In genomic region chr2:230589025-230589424, GRCh38 we compare ENCODE assay signal across 16 cellular contexts.
DNase-seq lines count a peak whose midpoint lies in the region; ATAC-seq and TF ChIP-seq lines count a peak whose summit lies in the region.
"Had no signal": no experiment of that assay in that cellular context is flagged by ENCODE, and none has a peak within 500 bp of the region (broad histone marks: within the 10 kb centered on the region; RNA-seq: fewer than 3 reads in every experiment).

No MANE protein-coding gene starts in this region.

- no peaks in the 10 kb centered on the region for H3K79me1 ChIP-seq in trophoblast cell (ENCODE audit: low read length)

- H4K91ac ChIP-seq in trophoblast cell (ENCODE audit: low read depth, low read length) = no peak overlapping the region

- ATAC-seq in GM19455 (IDR thresholded peaks at IDR 0.05; ENCODE audit: unreplicated experiment) = peak; percentile 30
- peak; percentile 2 for ATAC-seq in HG02885 (IDR thresholded peaks at IDR 0.05; ENCODE audit: poor library complexity, unreplicated experiment)
- ATAC-seq: Panc1 had no signal

- no peak overlapping the region for H2AK5ac ChIP-seq in trophoblast cell (ENCODE audit: low read length)

- H3K4me2 ChIP-seq in Karpas-422 (ENCODE audit: low read depth, low read length, poor library complexity, severe bottlenecking) = no peak overlapping the region
- H3K4me2 ChIP-seq in trophoblast cell (ENCODE audit: low read length) = no peak overlapping the region

- no CpG with 5 or more reads among the region's 3 CpGs for WGBS in trophoblast cell (ENCODE audit: extremely low coverage, insufficient coverage, insufficient read length)
- 74 to 95% (median 84%) methylated on average over 3 of the region's 3 CpGs for WGBS in adrenal gland, 4 donors

- H3K9me3 ChIP-seq in Karpas-422 (ENCODE audit: low read length) (no peaks in the 10 kb centered on the region), trophoblast cell (ENCODE audit: insufficient read depth, low read depth, low read length) (no peaks in the 10 kb centered on the region), adrenal gland (replicated peaks in 1 of 3) (no peaks in the 10 kb centered on the region)
- H3K9me3 ChIP-seq: breast epithelium, left lung, prostate gland had no signal

- H3K4me3 ChIP-seq in GM12865 (ENCODE audit: low read depth, low read length) = peak overlapping the region; percentile 62
- H3K4me3 ChIP-seq in Karpas-422 (ENCODE audit: low read length) = no peak overlapping the region
- H3K4me3 ChIP-seq in trophoblast cell (ENCODE audit: low read depth, low read length) = no peak overlapping the region
- no peak overlapping the region for H3K4me3 ChIP-seq in adrenal gland
- H3K4me3 ChIP-seq: breast epithelium, left lung, prostate gland had no signal

- H4K20me1 ChIP-seq in Karpas-422 (ENCODE audit: insufficient read depth, low read depth, low read length) = no peaks in the 10 kb centered on the region

- no peak overlapping the region for H3K9ac ChIP-seq in Karpas-422 (ENCODE audit: low read length)
- H3K9ac ChIP-seq in trophoblast cell (ENCODE audit: low read length) = no peak overlapping the region

- H4K12ac ChIP-seq in trophoblast cell (ENCODE audit: low read depth, low read length) = no peak overlapping the region

- H3K79me2 ChIP-seq in Karpas-422 (ENCODE audit: low read length) = no peaks in the 10 kb centered on the region
- H3K79me2 ChIP-seq in trophoblast cell (ENCODE audit: control insufficient read depth, insufficient read depth, low read length, poor library complexity) = no peaks in the 10 kb centered on the region

- no peak overlapping the region for H3K23ac ChIP-seq in trophoblast cell (ENCODE audit: low read length)

- H3K4me1 ChIP-seq in Karpas-422 (ENCODE audit: low read length) (peaks cover 10% of the 10 kb centered on the region), trophoblast cell (ENCODE audit: control insufficient read depth in 1 of 2, insufficient read depth in 2 of 2, low read length in 2 of 2) (no peaks in the 10 kb centered on the region), adrenal gland (replicated peaks in 1 of 2) (no peaks in the 10 kb centered on the region)
- H3K4me1 ChIP-seq: breast epithelium, left lung, prostate gland had no signal

- TF ChIP-seq POLR2A in adrenal gland (IDR thresholded peaks at IDR 0.05) = no peak

- no peak overlapping the region for H3K4ac ChIP-seq in trophoblast cell (ENCODE audit: low read depth, low read length)

- H3K9me2 ChIP-seq in Karpas-422 (replicated peaks; ENCODE audit: insufficient read depth, low read length) = no peaks in the 10 kb centered on the region

- H3K27ac ChIP-seq in Karpas-422 (ENCODE audit: low read length) (no peak overlapping the region), substantia nigra (ENCODE audit: low read depth, low read length, poor library complexity, severe bottlenecking) (no peak overlapping the region), trophoblast cell (ENCODE audit: low read depth, low read length) (no peak overlapping the region), adrenal gland (no peak overlapping the region)
- H3K27ac ChIP-seq: breast epithelium, left lung, prostate gland had no signal

- H3K14ac ChIP-seq in trophoblast cell (ENCODE audit: low read length) = no peak overlapping the region

- H3K27me3 ChIP-seq in Karpas-422 (ENCODE audit: low read length) (no peaks in the 10 kb centered on the region), trophoblast cell (ENCODE audit: insufficient read depth, low read length) (no peaks in the 10 kb centered on the region), adrenal gland (no peaks in the 10 kb centered on the region)
- H3K27me3 ChIP-seq: breast epithelium, left lung had no signal

- H2BK120ac ChIP-seq in trophoblast cell (ENCODE audit: insufficient read depth, low read length, poor library complexity) = no peak overlapping the region

- no peak for TF ChIP-seq CTCF in GM12865 (IDR thresholded peaks at IDR 0.05; ENCODE audit: insufficient read depth, low read depth, low read length, missing control alignments)
- no peak for TF ChIP-seq CTCF in adrenal gland (IDR thresholded peaks at IDR 0.05)

- peak overlapping the region; percentile 17; the same call in 1 of the 2 replicates for H2AFZ ChIP-seq in Karpas-422 (ENCODE audit: low read length)
- H2AFZ ChIP-seq in trophoblast cell (ENCODE audit: insufficient read depth, low read length, poor library complexity) = no peak overlapping the region

- no peaks in the 10 kb centered on the region for H3K36me3 ChIP-seq in Karpas-422 (ENCODE audit: insufficient read depth, low read length)
- H3K36me3 ChIP-seq in trophoblast cell (ENCODE audit: control insufficient read depth in 1 of 2, insufficient read depth in 2 of 2, low read length in 2 of 2) = no peaks in the 10 kb centered on the region
- H3K36me3 ChIP-seq in adrenal gland (replicated peaks in 1 of 2) = no peaks in the 10 kb centered on the region
- H3K36me3 ChIP-seq: breast epithelium, left lung, prostate gland had no signal

- intact Hi-C loops in adrenal gland (cut with DNase I) = no loop called here

- H4K8ac ChIP-seq in trophoblast cell (ENCODE audit: low read depth, low read length) = no peak overlapping the region

- DNase-seq in GM12865 (ENCODE audit: low read depth) (peak; percentile 62), Karpas-422 (no peak), substantia nigra (lab: John Stamatoyannopoulos, UW) (no peak), trophoblast cell (no peak), iPS-NIHi11 (ENCODE audit: low spot score) (no peak), adrenal gland (no peak)
- DNase-seq: activated CD4-positive, CD25-positive, alpha-beta regulatory T cell; DMS 273 treated with DMSO at 0.1 percent for 48 hours; effector CD8-positive, alpha-beta T cell; left lung; NCI-H510A had no signal

- H2BK5ac ChIP-seq in trophoblast cell (ENCODE audit: low read depth, low read length, poor library complexity) = no peak overlapping the region

- no peak overlapping the region for H2BK12ac ChIP-seq in trophoblast cell (ENCODE audit: low read length)

- no peak overlapping the region for H3K18ac ChIP-seq in trophoblast cell (ENCODE audit: low read length)
